Comparison of ENCODE assay signal across 23 cellular contexts in genomic region chr18:13120255-13120654, GRCh38.
DNase-seq lines count a peak whose midpoint lies in the region; ATAC-seq and TF ChIP-seq lines count a peak whose summit lies in the region.
"Had no signal": no experiment of that assay in that cellular context is flagged by ENCODE, and none has a peak within 500 bp of the region (broad histone marks: within the 10 kb centered on the region; RNA-seq: fewer than 3 reads in every experiment).

No MANE protein-coding gene starts in this region.

- H2AFZ ChIP-seq in PC-3 (ENCODE audit: low read length): no peak overlapping the region

- no peaks in the 10 kb centered on the region for H4K20me1 ChIP-seq in PC-3 (ENCODE audit: low read length)
- H4K20me1 ChIP-seq: BLaER1 had no signal

- no peak overlapping the region for H3K4me2 ChIP-seq in PC-3 (ENCODE audit: low read length)

- H3K27ac ChIP-seq in testis: peak overlapping the region; percentile 68 to 78
- H3K27ac ChIP-seq in lower lobe of right lung: no peak overlapping the region
- no peak overlapping the region for H3K27ac ChIP-seq in PC-3 (ENCODE audit: low read length)
- no peak overlapping the region for H3K27ac ChIP-seq in right cardiac atrium (ENCODE audit: low read length)
- H3K27ac ChIP-seq: BLaER1, SJCRH30 had no signal

- intact Hi-C loops in testis (cut with DNase I; ENCODE audit: low total_unique reads) (no loop called here), lower lobe of right lung (cut with DNase I) (no loop called here), PC-3 (cut with micrococcal nuclease) (no loop called here), right cardiac atrium (cut with DNase I) (loop anchor here in 1 of 4 donors (10.0 kb wide), 1 partner anchor 875 kb away; no protein-coding TSS in a partner anchor)

- H3K4me3 Mint-ChIP-seq in HFFc6: no peak overlapping the region
- no peak overlapping the region for H3K4me3 Mint-ChIP-seq in chondrocyte (ENCODE audit: unreplicated experiment)
- no peak overlapping the region for H3K4me3 Mint-ChIP-seq in mesothelial cell of epicardium
- H3K4me3 Mint-ChIP-seq: CD4-positive, CD25-positive, alpha-beta regulatory T cell had no signal

- H3K9ac ChIP-seq in PC-3 (ENCODE audit: low read length): no peak overlapping the region
- H3K9ac ChIP-seq: BLaER1 had no signal

- H3K79me2 ChIP-seq in PC-3 (ENCODE audit: low read length): no peaks in the 10 kb centered on the region

- H3K36me3 ChIP-seq in testis (ENCODE audit: low read depth, missing control alignments) (no peaks in the 10 kb centered on the region), lower lobe of right lung (peaks cover 50% of the 10 kb centered on the region), PC-3 (ENCODE audit: low read depth, low read length) (peaks cover 37% of the 10 kb centered on the region)

- peaks cover 16% of the 10 kb centered on the region for H3K4me1 Mint-ChIP-seq in HFFc6 (ENCODE audit: low read depth)
- peaks cover 11% of the 10 kb centered on the region for H3K4me1 Mint-ChIP-seq in chondrocyte (ENCODE audit: low read depth)
- peaks cover 13% of the 10 kb centered on the region for H3K4me1 Mint-ChIP-seq in mesothelial cell of epicardium

- H3K36me3 Mint-ChIP-seq in HFFc6 (ENCODE audit: low read depth): peaks cover 17% of the 10 kb centered on the region
- H3K36me3 Mint-ChIP-seq in chondrocyte (ENCODE audit: low read depth): peaks cover 19% of the 10 kb centered on the region
- peaks cover 22% of the 10 kb centered on the region for H3K36me3 Mint-ChIP-seq in mesothelial cell of epicardium

- H3K9me3 Mint-ChIP-seq in HFFc6: no peaks in the 10 kb centered on the region
- no peaks in the 10 kb centered on the region for H3K9me3 Mint-ChIP-seq in chondrocyte (ENCODE audit: low read depth)
- no peaks in the 10 kb centered on the region for H3K9me3 Mint-ChIP-seq in mesothelial cell of epicardium
- H3K9me3 Mint-ChIP-seq: CD4-positive, CD25-positive, alpha-beta regulatory T cell had no signal

- ATAC-seq in lower lobe of right lung (no peak), PC-3 (no peak), HG03025 (IDR thresholded peaks at IDR 0.05; ENCODE audit: low FRiP score, unreplicated experiment) (no peak), right cardiac atrium (no peak)
- ATAC-seq: HepG2, K562 had no signal

- H3K4me3 ChIP-seq in testis (no peak overlapping the region), lower lobe of right lung (no peak overlapping the region), PC-3 (ENCODE audit: low read length) (no peak overlapping the region), right cardiac atrium (ENCODE audit: low read length) (no peak overlapping the region)
- H3K4me3 ChIP-seq: BLaER1, K562, SJCRH30 had no signal

- CTCF ChIA-PET in PC-3 (lab: Charles Lee): no interaction called here

- WGBS in testis, 2 donors: 72 to 79% methylated on average over 3 of the region's 3 CpGs
- 86% methylated on average over 3 of the region's 3 CpGs for WGBS in right cardiac atrium

- peaks cover 17% of the 10 kb centered on the region for H3K4me1 ChIP-seq in testis
- H3K4me1 ChIP-seq in lower lobe of right lung: no peaks in the 10 kb centered on the region
- H3K4me1 ChIP-seq in PC-3 (ENCODE audit: insufficient read depth, low read length): no peaks in the 10 kb centered on the region
- no peaks in the 10 kb centered on the region for H3K4me1 ChIP-seq in right cardiac atrium (ENCODE audit: control insufficient read depth, insufficient read depth, low read length)
- H3K4me1 ChIP-seq: SJCRH30 had no signal

- TF ChIP-seq CTCF in HFFc6 (IDR thresholded peaks at IDR 0.05) (no peak), chondrocyte (IDR thresholded peaks at IDR 0.05) (no peak), mesothelial cell of epicardium (IDR thresholded peaks at IDR 0.05; ENCODE audit: unreplicated experiment) (no peak), testis (IDR thresholded peaks at IDR 0.05) (no peak), lower lobe of right lung (IDR thresholded peaks at IDR 0.05) (no peak), PC-3 (conservative IDR thresholded peaks at IDR 0.05; ENCODE audit: low read depth, low read length) (no peak)

- TF ChIP-seq POLR2A in testis (IDR thresholded peaks at IDR 0.05): no peak

- POLR2A ChIA-PET in PC-3 (lab: Charles Lee; ENCODE audit: unreplicated experiment): no interaction called here

- DNase-seq in HFFc6 (no peak), chondrocyte (ENCODE audit: low spot score) (no peak), mesothelial cell of epicardium (ENCODE audit: low spot score in 2 of 2, unreplicated experiment in 2 of 2) (no peak), testis (no peak), lower lobe of right lung (no peak), PC-3 (no peak), right cardiac atrium (no peak)
- DNase-seq: CD4-positive, CD25-positive, alpha-beta regulatory T cell; H7; Kasumi-1; NCI-H1092 treated with DMSO at 0.1 percent for 48 hours; NCI-H1436; NCI-H187; NCI-H2081 treated with DMSO at 0.1 percent for 48 hours; NCI-H2171; NCI-H226; NCI-H510A; NCI-H69; SJCRH30 had no signal

- H3K27me3 Mint-ChIP-seq in HFFc6 (ENCODE audit: insufficient read depth) (no peaks in the 10 kb centered on the region; the same call in 1 of the 2 replicates), chondrocyte (ENCODE audit: low read depth) (no peaks in the 10 kb centered on the region), mesothelial cell of epicardium (ENCODE audit: low read depth) (no peaks in the 10 kb centered on the region)
- H3K27me3 Mint-ChIP-seq: CD4-positive, CD25-positive, alpha-beta regulatory T cell had no signal

- H3K9me2 ChIP-seq in PC-3 (replicated peaks; ENCODE audit: low read length): no peaks in the 10 kb centered on the region

- H3K9me3 ChIP-seq in testis (no peaks in the 10 kb centered on the region), lower lobe of right lung (no peaks in the 10 kb centered on the region), PC-3 (ENCODE audit: low read length) (no peaks in the 10 kb centered on the region), right cardiac atrium (ENCODE audit: control insufficient read depth, low read length) (no peaks in the 10 kb centered on the region)
- H3K9me3 ChIP-seq: BLaER1, SJCRH30 had no signal

- H3K27ac Mint-ChIP-seq in HFFc6: peak overlapping the region; percentile 33; the same call in 1 of the 2 replicates
- peak overlapping the region; percentile 81 for H3K27ac Mint-ChIP-seq in chondrocyte (ENCODE audit: unreplicated experiment)
- peak overlapping the region; percentile 21 for H3K27ac Mint-ChIP-seq in mesothelial cell of epicardium
- H3K27ac Mint-ChIP-seq: CD4-positive, CD25-positive, alpha-beta regulatory T cell had no signal

- H3K27me3 ChIP-seq in testis: no peaks in the 10 kb centered on the region
- H3K27me3 ChIP-seq in lower lobe of right lung (ENCODE audit: low read depth): no peaks in the 10 kb centered on the region
- no peaks in the 10 kb centered on the region for H3K27me3 ChIP-seq in PC-3 (ENCODE audit: low read length)
- H3K27me3 ChIP-seq in right cardiac atrium (ENCODE audit: control insufficient read depth, insufficient read depth): no peaks in the 10 kb centered on the region
- H3K27me3 ChIP-seq: BLaER1, SJCRH30 had no signal

- no peaks in the 10 kb centered on the region for H3F3A ChIP-seq in PC-3 (ENCODE audit: low read length, unreplicated experiment)

- no TSS peak for BruUV-seq in PC-3 (replicated peaks; lab: Mats Ljungman, UMichigan)

Comparison
In these comparisons a context has a peak if more than half of its experiments do, and no peak if none do; other contexts are left out.
1. H3K27ac Mint-ChIP-seq: peak in every context shown above with its lines; median percentile 81 in chondrocyte; 33 in HFFc6; 21 in mesothelial cell of epicardium.
2. H3K27ac ChIP-seq: peak in testis (2 of 2); none in lower lobe of right lung (single experiment), PC-3 (single experiment) and right cardiac atrium (single experiment).